Comparison of ENCODE assay signal across 1 cellular context in genomic region chr4:77155631-77156345, GRCh38.
TF ChIP-seq lines count a peak whose summit lies in the region.

No MANE protein-coding gene starts in this region.

TF ChIP-seq in HEK293, 187 proteins besides CTCF, POLR2A, EP300 and RAD21 (continued from another document and continues in another):
- TF ChIP-seq, protein P1, sequence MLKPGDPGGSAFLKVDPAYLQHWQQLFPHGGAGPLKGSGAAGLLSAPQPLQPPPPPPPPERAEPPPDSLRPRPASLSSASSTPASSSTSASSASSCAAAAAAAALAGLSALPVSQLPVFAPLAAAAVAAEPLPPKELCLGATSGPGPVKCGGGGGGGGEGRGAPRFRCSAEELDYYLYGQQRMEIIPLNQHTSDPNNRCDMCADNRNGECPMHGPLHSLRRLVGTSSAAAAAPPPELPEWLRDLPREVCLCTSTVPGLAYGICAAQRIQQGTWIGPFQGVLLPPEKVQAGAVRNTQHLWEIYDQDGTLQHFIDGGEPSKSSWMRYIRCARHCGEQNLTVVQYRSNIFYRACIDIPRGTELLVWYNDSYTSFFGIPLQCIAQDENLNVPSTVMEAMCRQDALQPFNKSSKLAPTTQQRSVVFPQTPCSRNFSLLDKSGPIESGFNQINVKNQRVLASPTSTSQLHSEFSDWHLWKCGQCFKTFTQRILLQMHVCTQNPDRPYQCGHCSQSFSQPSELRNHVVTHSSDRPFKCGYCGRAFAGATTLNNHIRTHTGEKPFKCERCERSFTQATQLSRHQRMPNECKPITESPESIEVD (tag by site-specific recombination; IDR thresholded peaks at IDR 0.05), result peak; percentile 79
- TF ChIP-seq ZNF677 (tag by site-specific recombination; IDR thresholded peaks at IDR 0.05) (no peak), KLF1 (tag by site-specific recombination; IDR thresholded peaks at IDR 0.05) (no peak), PRDM10 (tag by site-specific recombination; IDR thresholded peaks at IDR 0.05) (0 out of 2 replicates have a peak, but pooled peaks have one; percentile 48), PRDM4 (tag by site-specific recombination; IDR thresholded peaks at IDR 0.05) (no peak), ZNF37A (tag by site-specific recombination; IDR thresholded peaks at IDR 0.05) (no peak), ZNF280D (tag by site-specific recombination; IDR thresholded peaks at IDR 0.05) (no peak), ZNF707 (tag by site-specific recombination; IDR thresholded peaks at IDR 0.05) (no peak), WT1 (tag by site-specific recombination; IDR thresholded peaks at IDR 0.05) (peak; percentile 74), PRDM2 (tag by site-specific recombination; IDR thresholded peaks at IDR 0.05; ENCODE audit: borderline replicate concordance) (no peak), ZNF404 (tag by site-specific recombination; IDR thresholded peaks at IDR 0.05) (no peak), ZNF548 (tag by site-specific recombination; IDR thresholded peaks at IDR 0.05) (no peak), ZNF426 (tag by site-specific recombination; IDR thresholded peaks at IDR 0.05) (no peak), ZBTB8A (tag by site-specific recombination; IDR thresholded peaks at IDR 0.05) (no peak), ZNF670 (tag by site-specific recombination; IDR thresholded peaks at IDR 0.05; ENCODE audit: low read depth) (no peak), ZNF654 (tag by site-specific recombination; IDR thresholded peaks at IDR 0.05; ENCODE audit: low read depth) (no peak), YY1 (tag by site-specific recombination; IDR thresholded peaks at IDR 0.05) (no peak), ZNF112 (tag by site-specific recombination; IDR thresholded peaks at IDR 0.05) (no peak), ZBTB20 (tag by site-specific recombination; IDR thresholded peaks at IDR 0.05) (peak; percentile 48; the same call in 1 of the 2 replicates), RBAK (tag by site-specific recombination; IDR thresholded peaks at IDR 0.05) (no peak), ZNF341 (tag by site-specific recombination; IDR thresholded peaks at IDR 0.05; ENCODE audit: low read depth) (no peak), ZNF148 (tag by site-specific recombination; IDR thresholded peaks at IDR 0.05; ENCODE audit: borderline replicate concordance) (no peak), ZNF184 (tag by site-specific recombination; IDR thresholded peaks at IDR 0.05) (no peak), SP7 (tag by site-specific recombination; IDR thresholded peaks at IDR 0.05) (peak; percentile 89), TRIM28 (IDR thresholded peaks at IDR 0.05; ENCODE audit: borderline replicate concordance, low read length) (no peak), GLIS1 (tag by site-specific recombination; IDR thresholded peaks at IDR 0.05) (peak; percentile 87), ZNF561 (tag by site-specific recombination; IDR thresholded peaks at IDR 0.05; ENCODE audit: borderline replicate concordance) (0 out of 2 replicates have a peak, but pooled peaks have one; percentile 52), MYNN (tag by site-specific recombination; IDR thresholded peaks at IDR 0.05; ENCODE audit: borderline replicate concordance) (no peak), ZNF16 (tag by site-specific recombination; IDR thresholded peaks at IDR 0.05; ENCODE audit: low read depth) (no peak), ZFHX2 (tag by site-specific recombination; conservative IDR thresholded peaks at IDR 0.05) (no peak), ZBTB48 (tag by site-specific recombination; IDR thresholded peaks at IDR 0.05) (peak; percentile 41; the same call in 1 of the 2 replicates), OSR2 (tag by site-specific recombination; IDR thresholded peaks at IDR 0.05) (peak; percentile 48; the same call in 1 of the 2 replicates), TCF7L2 (IDR thresholded peaks at IDR 0.05; ENCODE audit: borderline replicate concordance, low read depth, low read length) (peak; percentile 17; the same call in 1 of the 2 replicates)
- TF ChIP-seq, protein P2, sequence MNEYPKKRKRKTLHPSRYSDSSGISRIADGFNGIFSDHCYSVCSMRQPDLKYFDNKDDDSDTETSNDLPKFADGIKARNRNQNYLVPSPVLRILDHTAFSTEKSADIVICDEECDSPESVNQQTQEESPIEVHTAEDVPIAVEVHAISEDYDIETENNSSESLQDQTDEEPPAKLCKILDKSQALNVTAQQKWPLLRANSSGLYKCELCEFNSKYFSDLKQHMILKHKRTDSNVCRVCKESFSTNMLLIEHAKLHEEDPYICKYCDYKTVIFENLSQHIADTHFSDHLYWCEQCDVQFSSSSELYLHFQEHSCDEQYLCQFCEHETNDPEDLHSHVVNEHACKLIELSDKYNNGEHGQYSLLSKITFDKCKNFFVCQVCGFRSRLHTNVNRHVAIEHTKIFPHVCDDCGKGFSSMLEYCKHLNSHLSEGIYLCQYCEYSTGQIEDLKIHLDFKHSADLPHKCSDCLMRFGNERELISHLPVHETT (tag by site-specific recombination; IDR thresholded peaks at IDR 0.05), result no peak
- TF ChIP-seq, protein P3, sequence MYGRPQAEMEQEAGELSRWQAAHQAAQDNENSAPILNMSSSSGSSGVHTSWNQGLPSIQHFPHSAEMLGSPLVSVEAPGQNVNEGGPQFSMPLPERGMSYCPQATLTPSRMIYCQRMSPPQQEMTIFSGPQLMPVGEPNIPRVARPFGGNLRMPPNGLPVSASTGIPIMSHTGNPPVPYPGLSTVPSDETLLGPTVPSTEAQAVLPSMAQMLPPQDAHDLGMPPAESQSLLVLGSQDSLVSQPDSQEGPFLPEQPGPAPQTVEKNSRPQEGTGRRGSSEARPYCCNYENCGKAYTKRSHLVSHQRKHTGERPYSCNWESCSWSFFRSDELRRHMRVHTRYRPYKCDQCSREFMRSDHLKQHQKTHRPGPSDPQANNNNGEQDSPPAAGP (tag by site-specific recombination; IDR thresholded peaks at IDR 0.05), result no peak
